ENCODE assay signal across 19 cellular contexts in the genomic region with DNA sequence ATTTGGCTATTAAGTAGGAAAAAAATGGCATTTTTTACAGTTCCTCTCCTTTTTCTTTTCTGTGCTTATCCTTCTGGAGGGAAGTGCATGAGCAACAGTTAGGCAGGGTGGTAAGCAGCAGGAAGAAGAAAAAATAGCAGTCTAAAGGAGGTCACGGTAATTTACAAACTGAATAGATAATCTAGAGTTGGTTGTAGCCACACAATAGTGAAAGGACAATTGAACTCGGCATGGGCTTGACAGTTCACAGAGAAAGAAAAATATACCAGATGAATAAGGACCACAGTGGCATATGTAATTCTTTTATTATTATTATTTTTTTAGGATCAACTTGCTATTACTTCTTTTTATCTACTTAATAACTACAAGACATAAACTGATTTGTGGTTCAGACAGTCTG.
A peak's percentile ranks its signal among the peaks of the same experiment; 100 is the strongest.
DNase-seq lines count a peak whose midpoint lies in the region; ATAC-seq and TF ChIP-seq lines count a peak whose summit lies in the region.
"Had no signal": no experiment of that assay in that cellular context is flagged by ENCODE, and none has a peak within 500 bp of the region (broad histone marks: within the 10 kb centered on the region; RNA-seq: fewer than 3 reads in every experiment).

No MANE protein-coding gene starts in this region.

- H3K4me3 Mint-ChIP-seq in activated CD4-positive, alpha-beta T cell treated with anti-CD3 and anti-CD28 coated beads for 36 hours: no peak overlapping the region

- H3K27ac ChIP-seq in dorsolateral prefrontal cortex (peak overlapping the region in 52 of 59 donors; percentile 2 to 82 (median 64)), neural cell (ENCODE audit: low read length) (peak overlapping the region; percentile 65)
- H3K27ac ChIP-seq: C4-2B had no signal

- H3K9me3 ChIP-seq in neural cell (ENCODE audit: low read length): no peaks in the 10 kb centered on the region

- no peaks in the 10 kb centered on the region for H3K79me2 ChIP-seq in neural cell (replicated peaks; ENCODE audit: insufficient read depth, low read length)

- H3K9me3 Mint-ChIP-seq in activated CD4-positive, alpha-beta T cell treated with anti-CD3 and anti-CD28 coated beads for 36 hours (ENCODE audit: low read depth): no peaks in the 10 kb centered on the region

- H3K4me3 ChIP-seq in dorsolateral prefrontal cortex (peak overlapping the region in 13 of 59 donors; percentile 0 to 38 (median 26)), neural cell (ENCODE audit: low read length) (peak overlapping the region; percentile 34)

- no peak for TF ChIP-seq EP300 in neural cell (conservative IDR thresholded peaks at IDR 0.05; ENCODE audit: poor library complexity, severe bottlenecking)

- no peaks in the 10 kb centered on the region for H3K27me3 Mint-ChIP-seq in activated CD4-positive, alpha-beta T cell treated with anti-CD3 and anti-CD28 coated beads for 36 hours

- no peaks in the 10 kb centered on the region for H4K20me1 ChIP-seq in neural cell (ENCODE audit: insufficient read depth)

- peak overlapping the region; percentile 32 for H3K9ac ChIP-seq in neural cell (ENCODE audit: low read length)

- H3K4me2 ChIP-seq in neural cell (ENCODE audit: low read length): peak overlapping the region; percentile 18

- H3K9me2 ChIP-seq in neural cell (ENCODE audit: insufficient read depth, low read length): no peaks in the 10 kb centered on the region

- no peaks in the 10 kb centered on the region for H3K27me3 ChIP-seq in dorsolateral prefrontal cortex
- no peaks in the 10 kb centered on the region for H3K27me3 ChIP-seq in neural cell (ENCODE audit: insufficient read depth, low read depth, low read length)

- CTCF ChIA-PET in activated CD4-positive, alpha-beta T cell treated with anti-CD3 and anti-CD28 coated beads for 36 hours (lab: Charles Lee): no interaction called here

- no peak for TF ChIP-seq RAD21 in neural cell (conservative IDR thresholded peaks at IDR 0.05)

- peak in 2 of 56 donors; percentile 9 to 12 for TF ChIP-seq CTCF in dorsolateral prefrontal cortex (IDR thresholded peaks at IDR 0.05 in 54 of 56, conservative IDR thresholded peaks at IDR 0.05 in 2 of 56; ENCODE audit: low read depth in 1 of 56, partially characterized antibody in 56 of 56)
- no peak for TF ChIP-seq CTCF in neural cell (IDR thresholded peaks at IDR 0.05; ENCODE audit: poor library complexity, severe bottlenecking)

- H3K27ac Mint-ChIP-seq in activated CD4-positive, alpha-beta T cell treated with anti-CD3 and anti-CD28 coated beads for 36 hours: no peak overlapping the region

- H3F3A ChIP-seq in neural cell (ENCODE audit: insufficient read depth, low read length, poor library complexity, severe bottlenecking): no peaks in the 10 kb centered on the region

- no peak for ATAC-seq in activated CD4-positive, alpha-beta T cell treated with anti-CD3 and anti-CD28 coated beads for 36 hours
- ATAC-seq: HCT116, HepG2 had no signal

- DNase-seq in RPMI7951 (ENCODE audit: low read depth): peak; percentile 53
- DNase-seq in dorsolateral prefrontal cortex: no peak
- no peak for DNase-seq in activated naive CD4-positive, alpha-beta T cell treated with anti-CD3 and anti-CD28 coated beads, Interleukin-2, amount 50 U/mL, for 16 hours
- no peak for DNase-seq in activated CD4-positive, alpha-beta T cell treated with anti-CD3 and anti-CD28 coated beads for 36 hours
- no peak for DNase-seq in T-helper 9 cell
- DNase-seq in islet precursor cell: no peak
- DNase-seq: AML-193, KBM-7, NCI-H1105 treated with DMSO at 0.1 percent for 48 hours, NCI-H1694 treated with DMSO at 0.1 percent for 48 hours, NCI-H2107, NCI-H2227 treated with DMSO at 0.1 percent for 48 hours, NCI-H524, RPMI8226, SHP77 treated with DMSO at 0.1 percent for 48 hours had no signal

- peaks cover 16% of the 10 kb centered on the region for H3K4me1 Mint-ChIP-seq in activated CD4-positive, alpha-beta T cell treated with anti-CD3 and anti-CD28 coated beads for 36 hours

- POLR2A ChIA-PET in activated CD4-positive, alpha-beta T cell treated with anti-CD3 and anti-CD28 coated beads for 36 hours (lab: Charles Lee): no interaction called here

- H3K36me3 ChIP-seq in neural cell (ENCODE audit: insufficient read depth, low read length): no peaks in the 10 kb centered on the region

- H3K36me3 Mint-ChIP-seq in activated CD4-positive, alpha-beta T cell treated with anti-CD3 and anti-CD28 coated beads for 36 hours (ENCODE audit: low read depth): peaks cover 11% of the 10 kb centered on the region

- no peak overlapping the region for H2AFZ ChIP-seq in neural cell (ENCODE audit: low read depth, low read length)

- intact Hi-C loops in dorsolateral prefrontal cortex (cut with DNase I): no loop called here
- intact Hi-C loops in activated CD4-positive, alpha-beta T cell treated with anti-CD3 and anti-CD28 coated beads for 36 hours (cut with DNase I, micrococcal nuclease): no loop called here

TF ChIP-seq in neural cell, 6 proteins besides CTCF, POLR2A, EP300 and RAD21:
- TF ChIP-seq POLR2AphosphoS5 (IDR thresholded peaks at IDR 0.05): no peak
- TF ChIP-seq, protein P1, sequence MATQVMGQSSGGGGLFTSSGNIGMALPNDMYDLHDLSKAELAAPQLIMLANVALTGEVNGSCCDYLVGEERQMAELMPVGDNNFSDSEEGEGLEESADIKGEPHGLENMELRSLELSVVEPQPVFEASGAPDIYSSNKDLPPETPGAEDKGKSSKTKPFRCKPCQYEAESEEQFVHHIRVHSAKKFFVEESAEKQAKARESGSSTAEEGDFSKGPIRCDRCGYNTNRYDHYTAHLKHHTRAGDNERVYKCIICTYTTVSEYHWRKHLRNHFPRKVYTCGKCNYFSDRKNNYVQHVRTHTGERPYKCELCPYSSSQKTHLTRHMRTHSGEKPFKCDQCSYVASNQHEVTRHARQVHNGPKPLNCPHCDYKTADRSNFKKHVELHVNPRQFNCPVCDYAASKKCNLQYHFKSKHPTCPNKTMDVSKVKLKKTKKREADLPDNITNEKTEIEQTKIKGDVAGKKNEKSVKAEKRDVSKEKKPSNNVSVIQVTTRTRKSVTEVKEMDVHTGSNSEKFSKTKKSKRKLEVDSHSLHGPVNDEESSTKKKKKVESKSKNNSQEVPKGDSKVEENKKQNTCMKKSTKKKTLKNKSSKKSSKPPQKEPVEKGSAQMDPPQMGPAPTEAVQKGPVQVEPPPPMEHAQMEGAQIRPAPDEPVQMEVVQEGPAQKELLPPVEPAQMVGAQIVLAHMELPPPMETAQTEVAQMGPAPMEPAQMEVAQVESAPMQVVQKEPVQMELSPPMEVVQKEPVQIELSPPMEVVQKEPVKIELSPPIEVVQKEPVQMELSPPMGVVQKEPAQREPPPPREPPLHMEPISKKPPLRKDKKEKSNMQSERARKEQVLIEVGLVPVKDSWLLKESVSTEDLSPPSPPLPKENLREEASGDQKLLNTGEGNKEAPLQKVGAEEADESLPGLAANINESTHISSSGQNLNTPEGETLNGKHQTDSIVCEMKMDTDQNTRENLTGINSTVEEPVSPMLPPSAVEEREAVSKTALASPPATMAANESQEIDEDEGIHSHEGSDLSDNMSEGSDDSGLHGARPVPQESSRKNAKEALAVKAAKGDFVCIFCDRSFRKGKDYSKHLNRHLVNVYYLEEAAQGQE (IDR thresholded peaks at IDR 0.05; ENCODE audit: borderline replicate concordance): no peak
- no peak for TF ChIP-seq TAF1 (IDR thresholded peaks at IDR 0.05; ENCODE audit: low read depth)
- no peak for TF ChIP-seq MXI1 (conservative IDR thresholded peaks at IDR 0.05; ENCODE audit: poor library complexity, severe bottlenecking)
- no peak for TF ChIP-seq EZH2 (IDR thresholded peaks at IDR 0.05; ENCODE audit: borderline replicate concordance, insufficient read depth, low read length, poor library complexity, severe bottlenecking)
- TF ChIP-seq SMC3 (conservative IDR thresholded peaks at IDR 0.05; ENCODE audit: poor library complexity): no peak
TF ChIP-seq in neural cell: peak in this region for 0.
